In genomic region chr5:31531543-31531887, GRCh38 we compare ENCODE assay signal across 8 cellular contexts. TPM values are rescaled to one million over a fixed set of nuclear protein-coding genes. Genes with fewer than 3 reads are reported as not detected.
DNase-seq lines count a peak whose midpoint lies in the region; ATAC-seq and TF ChIP-seq lines count a peak whose summit lies in the region.

No MANE protein-coding gene starts in this region.

- peak overlapping the region in 1 of 2 experiments; percentile 70 for H3K23ac ChIP-seq in mesenchymal stem cell (ENCODE audit: low read length in 2 of 2)

- no peaks in the 10 kb centered on the region for H3K9me2 ChIP-seq in SU-DHL-6 (replicated peaks; ENCODE audit: insufficient read depth, low read length)

- peak overlapping the region in 1 of 2 experiments; percentile 18 for H3K18ac ChIP-seq in mesenchymal stem cell (ENCODE audit: low read depth in 1 of 2, low read length in 2 of 2)

- no peak overlapping the region for H4K91ac ChIP-seq in mesenchymal stem cell (ENCODE audit: low read length)

- H2BK15ac ChIP-seq in mesenchymal stem cell (ENCODE audit: low read depth, poor library complexity, severe bottlenecking): no peak overlapping the region

- H2AK5ac ChIP-seq in mesenchymal stem cell (ENCODE audit: low read length, severe bottlenecking): no peak overlapping the region

- DNase-seq in Daoy (ENCODE audit: low read depth) (peak; percentile 11), dermis blood vessel endothelial cell (peak; percentile 48), mesenchymal stem cell (peak; percentile 47), suprapubic skin (ENCODE audit: low spot score in 2 of 2) (no peak), NCI-H526 treated with DMSO at 0.1 percent for 48 hours (lab: John Stamatoyannopoulos, UW) (no peak)

- TF ChIP-seq CTCF in SU-DHL-6 (IDR thresholded peaks at IDR 0.05; ENCODE audit: insufficient read depth, low read length, poor library complexity, severe bottlenecking): no peak
- no peak for TF ChIP-seq CTCF in suprapubic skin (IDR thresholded peaks at IDR 0.05)

- H3K9ac ChIP-seq in SU-DHL-6 (ENCODE audit: low read length): peak overlapping the region; percentile 98
- H3K9ac ChIP-seq in mesenchymal stem cell (ENCODE audit: low read length): peak overlapping the region; percentile 95

- H2AFZ ChIP-seq in SU-DHL-6 (ENCODE audit: low read depth, low read length, severe bottlenecking) (peak overlapping the region; percentile 99), mesenchymal stem cell (ENCODE audit: low read depth, low read length) (peak overlapping the region; percentile 93)

- no peaks in the 10 kb centered on the region for H4K20me1 ChIP-seq in SU-DHL-6 (ENCODE audit: low read depth, low read length)

- peak overlapping the region in 1 of 2 experiments; percentile 73 for H3K4ac ChIP-seq in mesenchymal stem cell (ENCODE audit: low read depth in 1 of 2, low read length in 2 of 2)

- TF ChIP-seq POLR2A in suprapubic skin (IDR thresholded peaks at IDR 0.05): no peak

- H3K27me3 ChIP-seq in SU-DHL-6 (ENCODE audit: low read length) (no peaks in the 10 kb centered on the region), mesenchymal stem cell (ENCODE audit: control insufficient read depth in 1 of 2, insufficient read depth in 1 of 2, low read length in 2 of 2) (no peaks in the 10 kb centered on the region), suprapubic skin (no peaks in the 10 kb centered on the region)

- no peak overlapping the region for H3K14ac ChIP-seq in mesenchymal stem cell (ENCODE audit: low read length in 2 of 2)

- WGBS in mesenchymal stem cell: 0% methylated on average over 12 of the region's 13 CpGs
- 1% methylated on average over 13 of the region's 13 CpGs for WGBS in suprapubic skin

- H3K4me2 ChIP-seq in SU-DHL-6 (ENCODE audit: low read depth, low read length, poor library complexity, severe bottlenecking) (peak overlapping the region; percentile 86), mesenchymal stem cell (ENCODE audit: low read length, poor library complexity, severe bottlenecking) (peak overlapping the region; percentile 85)

- H3K4me1 ChIP-seq in mesenchymal stem cell (ENCODE audit: control insufficient read depth, insufficient read depth, low read depth, low read length) (peaks cover 10% of the 10 kb centered on the region), suprapubic skin (peaks cover 27% of the 10 kb centered on the region)

- peaks cover 37% of the 10 kb centered on the region for H3K79me1 ChIP-seq in mesenchymal stem cell (replicated peaks; ENCODE audit: low read length, poor library complexity, severe bottlenecking)

- H2BK12ac ChIP-seq in mesenchymal stem cell (ENCODE audit: low read length in 2 of 2): no peak overlapping the region

- TF ChIP-seq EP300 in suprapubic skin (IDR thresholded peaks at IDR 0.05): no peak

- H3F3A ChIP-seq in SU-DHL-6 (ENCODE audit: insufficient read depth): no peaks in the 10 kb centered on the region

- H3K79me2 ChIP-seq in SU-DHL-6 (ENCODE audit: insufficient read depth, low read length): peaks cover 42% of the 10 kb centered on the region

- H2BK5ac ChIP-seq in mesenchymal stem cell (ENCODE audit: low read depth, low read length, poor library complexity, severe bottlenecking): no peak overlapping the region

- H3K4me3 ChIP-seq in SU-DHL-6 (ENCODE audit: insufficient read depth, low read length, poor library complexity, severe bottlenecking): peak overlapping the region; percentile 100
- peak overlapping the region; percentile 63 to 99 for H3K4me3 ChIP-seq in mesenchymal stem cell (ENCODE audit: insufficient read depth in 1 of 2, low read depth in 1 of 2, low read length in 2 of 2)
- peak overlapping the region; percentile 87 for H3K4me3 ChIP-seq in suprapubic skin

- H3K9me3 ChIP-seq in SU-DHL-6 (ENCODE audit: insufficient read depth, low read length) (no peaks in the 10 kb centered on the region), mesenchymal stem cell (ENCODE audit: control insufficient read depth, low read length) (no peaks in the 10 kb centered on the region), suprapubic skin (no peaks in the 10 kb centered on the region)

- H2BK120ac ChIP-seq in mesenchymal stem cell (ENCODE audit: low read depth, low read length): no peak overlapping the region

- peak overlapping the region; percentile 5 for H4K8ac ChIP-seq in mesenchymal stem cell (ENCODE audit: low read length)

- H3K27ac ChIP-seq in SU-DHL-6 (ENCODE audit: low read depth, low read length): peak overlapping the region; percentile 79
- H3K27ac ChIP-seq in mesenchymal stem cell (ENCODE audit: low read length, poor library complexity, severe bottlenecking): peak overlapping the region; percentile 51
- H3K27ac ChIP-seq in suprapubic skin: peak overlapping the region; percentile 82

- H3K36me3 ChIP-seq in SU-DHL-6 (ENCODE audit: low read length): peaks cover 9% of the 10 kb centered on the region; the same call in 1 of the 2 replicates
- peaks cover 23 to 54% of the 10 kb centered on the region in 2 experiments for H3K36me3 ChIP-seq in mesenchymal stem cell (ENCODE audit: control insufficient read depth in 1 of 2, insufficient read depth in 2 of 2, low read depth in 1 of 2, low read length in 2 of 2)
- peaks cover 42% of the 10 kb centered on the region for H3K36me3 ChIP-seq in suprapubic skin

- ATAC-seq in GM19467 (IDR thresholded peaks at IDR 0.05; ENCODE audit: unreplicated experiment): peak; percentile 33
- peak; percentile 27 for ATAC-seq in HG03460 (IDR thresholded peaks at IDR 0.05; ENCODE audit: unreplicated experiment)

RNA-seq across cellular contexts. Expression of gene DROSHA, which starts 0.4 kb away (rescaled TPM):
- 58.8 and 59.5 TPM in 2 replicates for total RNA-seq in Daoy (2014; rRNA removed; shearing (Covaris generic))
- 54.5 and 85.2 TPM in 2 replicates for total RNA-seq in dermis blood vessel endothelial cell
- polyA plus RNA-seq in mesenchymal stem cell (2013, experiment 1 of 2): 42.1 TPM
- polyA plus RNA-seq in mesenchymal stem cell (2013, experiment 2 of 2): 48.3 TPM
- total RNA-seq in suprapubic skin: 10 to 100 TPM; 25.5 to 69.7 (median 34.6) TPM

RNA-seq across cellular contexts. Expression of gene C5orf22, which starts 0.6 kb away (rescaled TPM):
- total RNA-seq in Daoy (2014; rRNA removed; shearing (Covaris generic)): 19.9 and 42.3 TPM in 2 replicates
- total RNA-seq in dermis blood vessel endothelial cell: 14.6 and 23.0 TPM in 2 replicates
- polyA plus RNA-seq in mesenchymal stem cell (2013, experiment 1 of 2): 19.0 TPM
- 18.5 TPM for polyA plus RNA-seq in mesenchymal stem cell (2013, experiment 2 of 2)
- 10 to 100 TPM; 10.5 to 19.2 (median 13.5) TPM for total RNA-seq in suprapubic skin

Comparison
In these comparisons a context has a peak if more than half of its experiments do, and no peak if none do; other contexts are left out.
1. DNase-seq: peak in Daoy (single experiment), dermis blood vessel endothelial cell (single experiment) and mesenchymal stem cell (single experiment); none in suprapubic skin (0 of 2) and NCI-H526 treated with DMSO at 0.1 percent for 48 hours (single experiment).
2. Peak in every context shown above with its lines, with median percentiles within 50 percentile points of each other: H3K27ac ChIP-seq and H3K4me3 ChIP-seq.